Comparison of ENCODE assay signal across 12 cellular contexts in genomic region chr1:8202182-8202905, GRCh38.
DNase-seq lines count a peak whose midpoint lies in the region; ATAC-seq, FAIRE-seq and TF ChIP-seq lines count a peak whose summit lies in the region.
"Had no signal": no experiment of that assay in that cellular context is flagged by ENCODE, and none has a peak within 500 bp of the region (broad histone marks: within the 10 kb centered on the region; RNA-seq: fewer than 3 reads in every experiment).

No MANE protein-coding gene starts in this region.

- H3K79me2 ChIP-seq in GM23338 (replicated peaks; ENCODE audit: insufficient read depth), result no peaks in the 10 kb centered on the region
- no peaks in the 10 kb centered on the region for H3K79me2 ChIP-seq in GM12878 (ENCODE audit: control insufficient read depth, insufficient read depth, low read length)
- no peaks in the 10 kb centered on the region for H3K79me2 ChIP-seq in mesendoderm (ENCODE audit: control insufficient read depth, insufficient read depth, low read length)

- H3K4me1 Mint-ChIP-seq in GM23338, result peaks cover 21% of the 10 kb centered on the region

- CTCF ChIA-PET in GM12878 (lab: Yijun Ruan, JAX), result no interaction called here

- RAD21 ChIA-PET in GM12878 (lab: Charles Lee; ENCODE audit: unreplicated experiment), result no interaction called here

- no peak overlapping the region for H3K18ac ChIP-seq in mesendoderm (ENCODE audit: low read length)

- intact Hi-C loops in GM12878 (cut with micrococcal nuclease; ENCODE audit: unreplicated experiment), result no loop called here

- no peak for TF ChIP-seq EP300 in GM12878 (IDR thresholded peaks at IDR 0.05; ENCODE audit: borderline replicate concordance in 1 of 2, control insufficient read depth in 1 of 2, low read depth in 2 of 2, low read length in 2 of 2)

- no peaks in the 10 kb centered on the region for H3K36me3 ChIP-seq in GM23338 (ENCODE audit: insufficient read depth)
- no peaks in the 10 kb centered on the region for H3K36me3 ChIP-seq in GM12878 (ENCODE audit: control insufficient read depth in 2 of 2, insufficient read depth in 2 of 2, low read length in 1 of 2)
- H3K36me3 ChIP-seq in skeletal muscle tissue (ENCODE audit: control insufficient read depth in 3 of 3, insufficient read depth in 3 of 3, low read length in 3 of 3), result no peaks in the 10 kb centered on the region
- no peaks in the 10 kb centered on the region for H3K36me3 ChIP-seq in mesendoderm (ENCODE audit: control insufficient read depth, insufficient read depth, low read length)

- H3K4me1 ChIP-seq in GM23338 (ENCODE audit: insufficient read depth) (peaks cover 8% of the 10 kb centered on the region; the same call in 1 of the 2 replicates), GM12878 (ENCODE audit: control insufficient read depth, insufficient read depth, low read length) (no peaks in the 10 kb centered on the region; the same call in 1 of the 2 replicates), skeletal muscle tissue (ENCODE audit: control insufficient read depth in 3 of 3, insufficient read depth in 3 of 3, low read length in 3 of 3) (peaks cover 10 to 21% (median 12%) of the 10 kb centered on the region in 3 donors), mesendoderm (ENCODE audit: control insufficient read depth, low read depth, low read length) (peaks cover 2% of the 10 kb centered on the region)

- WGBS in GM12878 (ENCODE audit: insufficient coverage, insufficient replicate concordance, low lambda C conversion rate, missing lambda C conversion rate), result 63% methylated on average over 19 of the region's 19 CpGs
- no CpG with 5 or more reads among the region's 19 CpGs for WGBS in mesendoderm (ENCODE audit: extremely low coverage, insufficient coverage, low lambda C conversion rate)

- TF ChIP-seq POLR2A in GM12878 (IDR thresholded peaks at IDR 0.05; ENCODE audit: low read depth, low read length), result no peak

- ATAC-seq in GM23338, result peak; percentile 61
- ATAC-seq in GM12878, result no peak
- no peak for ATAC-seq in HG03025 (IDR thresholded peaks at IDR 0.05; ENCODE audit: low FRiP score, unreplicated experiment)

- TF ChIP-seq CTCF in GM23338 (conservative IDR thresholded peaks at IDR 0.05; ENCODE audit: low read depth in 2 of 2) (no peak), GM12878 (IDR thresholded peaks at IDR 0.05 in 2 of 3, conservative IDR thresholded peaks at IDR 0.05 in 1 of 3; ENCODE audit: control insufficient read depth in 2 of 3, extremely low read depth in 1 of 3, insufficient read depth in 1 of 3, low read depth in 3 of 3, low read length in 3 of 3) (no peak)

- no peak overlapping the region for H3K4me3 Mint-ChIP-seq in GM23338
- H3K4me3 Mint-ChIP-seq: endodermal cell had no signal

- no peaks in the 10 kb centered on the region for H3F3A ChIP-seq in GM23338 (replicated peaks; ENCODE audit: low read depth)

- no peak overlapping the region for H4K8ac ChIP-seq in mesendoderm (ENCODE audit: low read depth, low read length)

- H2AFZ ChIP-seq in GM23338 (peak overlapping the region; percentile 94), GM12878 (ENCODE audit: control insufficient read depth, low read depth, low read length) (no peak overlapping the region)

- H3K9me3 ChIP-seq in GM12878 (replicated peaks; ENCODE audit: control insufficient read depth, insufficient read depth, low read length), result no peaks in the 10 kb centered on the region
- H3K9me3 ChIP-seq in skeletal muscle tissue (ENCODE audit: control insufficient read depth in 3 of 3, low read length in 3 of 3), result no peaks in the 10 kb centered on the region

- H3K27ac Mint-ChIP-seq in GM23338, result no peak overlapping the region

- no peak overlapping the region for H2BK15ac ChIP-seq in mesendoderm (replicated peaks; ENCODE audit: low read depth)

- H3K9me3 Mint-ChIP-seq in GM23338, result no peaks in the 10 kb centered on the region
- H3K9me3 Mint-ChIP-seq: endodermal cell had no signal

- no peak overlapping the region for H3K4ac ChIP-seq in mesendoderm (ENCODE audit: low read depth, low read length)

- peak; percentile 48 for DNase-seq in GM23338 (ENCODE audit: low spot score)
- DNase-seq in GM12878 (ENCODE audit: low read depth, low spot score), result no peak
- DNase-seq in iris pigment epithelial cell (ENCODE audit: low read depth), result peak; percentile 95
- DNase-seq in activated CD8-positive, alpha-beta memory T cell treated with anti-CD3 and anti-CD28 coated beads, Interleukin-2, amount 50 U/mL, for 4 hours, result no peak
- no peak for DNase-seq in stimulated activated CD4-positive, alpha-beta T cell treated with anti-CD3 and anti-CD28 coated beads, Interleukin-4, amount 100 ng/mL, for 1 hour
- DNase-seq in mesendoderm, result no peak
- DNase-seq: endodermal cell; OCI-M1; stimulated activated naive CD4-positive, alpha-beta T cell treated with Interleukin-2 at 50 U/mL for 16 hours had no signal

- H3K27me3 Mint-ChIP-seq in GM23338 (ENCODE audit: insufficient read depth, low read depth, poor library complexity), result peaks cover 9% of the 10 kb centered on the region

- POLR2A ChIA-PET in GM12878 (lab: Charles Lee), result no interaction called here

- no peaks in the 10 kb centered on the region for H4K20me1 ChIP-seq in GM23338 (replicated peaks; ENCODE audit: insufficient read depth)
- no peaks in the 10 kb centered on the region for H4K20me1 ChIP-seq in GM12878 (ENCODE audit: control insufficient read depth, insufficient read depth)

- no peaks in the 10 kb centered on the region; the same call in 2 of the 3 replicates for H3K36me3 Mint-ChIP-seq in GM23338 (ENCODE audit: low read depth)

- no peak overlapping the region for H3K27ac ChIP-seq in GM23338 (ENCODE audit: low read depth)
- H3K27ac ChIP-seq in GM12878 (ENCODE audit: control insufficient read depth, insufficient read depth), result no peak overlapping the region
- no peak overlapping the region for H3K27ac ChIP-seq in skeletal muscle tissue (ENCODE audit: low read depth, low read length)
- no peak overlapping the region for H3K27ac ChIP-seq in mesendoderm (ENCODE audit: low read depth, low read length)

- no peaks in the 10 kb centered on the region for H3K27me3 ChIP-seq in GM23338 (ENCODE audit: insufficient read depth)
- H3K27me3 ChIP-seq in GM12878 (replicated peaks in 1 of 2; ENCODE audit: control insufficient read depth in 2 of 2, insufficient read depth in 2 of 2, low read length in 1 of 2), result no peaks in the 10 kb centered on the region; a peak in 1 of 4 replicates
- H3K27me3 ChIP-seq in skeletal muscle tissue (ENCODE audit: control insufficient read depth in 3 of 3, insufficient read depth in 3 of 3, low read length in 3 of 3), result no peaks in the 10 kb centered on the region
- no peaks in the 10 kb centered on the region for H3K27me3 ChIP-seq in mesendoderm (ENCODE audit: insufficient read depth, low read length, poor library complexity)

- H2BK120ac ChIP-seq in mesendoderm (ENCODE audit: low read depth, low read length), result no peak overlapping the region

- peak overlapping the region; percentile 43; the same call in 1 of the 2 replicates for H3K4me2 ChIP-seq in GM23338
- H3K4me2 ChIP-seq in GM12878 (ENCODE audit: control insufficient read depth, insufficient read depth), result no peak overlapping the region
- no peak overlapping the region for H3K4me2 ChIP-seq in mesendoderm (ENCODE audit: low read length)

- no peaks in the 10 kb centered on the region for H3K79me1 ChIP-seq in mesendoderm (ENCODE audit: low read length)

- SMC1A ChIA-PET in GM12878 (lab: Charles Lee; ENCODE audit: uncharacterized antibody, unreplicated experiment), result interaction anchor here (0.5 to 1.5 kb wide), 3 partner anchors 17 to 1822 kb away, joined by 3 to 4 read pairs (median 3); no protein-coding TSS in a partner anchor

- no peak overlapping the region for H3K4me3 ChIP-seq in GM23338
- H3K4me3 ChIP-seq in GM12878, result no peak overlapping the region
- peak overlapping the region in 2 of 3 donors; percentile 48 to 56 for H3K4me3 ChIP-seq in skeletal muscle tissue (ENCODE audit: low read length in 3 of 3)
- no peak overlapping the region for H3K4me3 ChIP-seq in mesendoderm (ENCODE audit: low read length)

- no peak overlapping the region for H2AK5ac ChIP-seq in mesendoderm (ENCODE audit: low read length)

- no peak overlapping the region for H3K56ac ChIP-seq in mesendoderm (ENCODE audit: low read length)

- BruUV-seq in GM12878 (replicated peaks; lab: Mats Ljungman, UMichigan), result no TSS peak

- H3K9me2 ChIP-seq in GM23338 (ENCODE audit: insufficient read depth), result no peaks in the 10 kb centered on the region

- no peak overlapping the region for H3K23ac ChIP-seq in mesendoderm (ENCODE audit: low read length)

- in situ Hi-C loops in GM12878 (cut with MboI), result no loop called here

- TF ChIP-seq RAD21 in GM12878 (IDR thresholded peaks at IDR 0.05; ENCODE audit: insufficient read depth, low read depth, low read length), result no peak

- no peak for FAIRE-seq in GM12878 (lab: Jason Lieb, UNC)
- FAIRE-seq: GM18507 had no signal

- H4K5ac ChIP-seq in mesendoderm (ENCODE audit: low read length), result no peak overlapping the region

- H2BK5ac ChIP-seq in mesendoderm (ENCODE audit: low read length), result no peak overlapping the region

- H3K9ac ChIP-seq in GM12878 (ENCODE audit: control insufficient read depth, insufficient read depth, low read length) (no peak overlapping the region), skeletal muscle tissue (ENCODE audit: low read depth in 1 of 3, low read length in 3 of 3) (peak overlapping the region in 2 of 3 donors; percentile 50 to 65), mesendoderm (ENCODE audit: low read length) (no peak overlapping the region)

TF ChIP-seq in GM23338, 12 proteins besides CTCF, POLR2A, EP300 and RAD21 (continues in another document):
- TF ChIP-seq JUNB (IDR thresholded peaks at IDR 0.05; ENCODE audit: unreplicated experiment) (no peak), CREB1 (CRISPR knock-in tag; IDR thresholded peaks at IDR 0.05; ENCODE audit: low read depth) (no peak)

TF ChIP-seq in GM12878, 131 proteins besides CTCF, POLR2A, EP300 and RAD21:
- TF ChIP-seq BCL3 (IDR thresholded peaks at IDR 0.05; ENCODE audit: borderline replicate concordance, insufficient read depth, low read depth, low read length, poor library complexity, severe bottlenecking) (peak; percentile 38), JUNB (IDR thresholded peaks at IDR 0.05) (no peak)
TF ChIP-seq in GM12878: peak in this region for 1.

Comparison
In these comparisons a context has a peak if more than half of its experiments do, and no peak if none do; other contexts are left out.
1. DNase-seq: peak in GM23338 (single experiment) and iris pigment epithelial cell (single experiment); none in GM12878 (single experiment), activated CD8-positive, alpha-beta memory T cell treated with anti-CD3 and anti-CD28 coated beads, Interleukin-2, amount 50 U/mL, for 4 hours (single experiment), stimulated activated CD4-positive, alpha-beta T cell treated with anti-CD3 and anti-CD28 coated beads, Interleukin-4, amount 100 ng/mL, for 1 hour (single experiment) and mesendoderm (single experiment).
2. H3K4me3 ChIP-seq: peak in skeletal muscle tissue (2 of 3); none in GM23338 (single experiment), GM12878 (single experiment) and mesendoderm (single experiment).
3. H3K9ac ChIP-seq: peak in skeletal muscle tissue (2 of 3); none in GM12878 (single experiment) and mesendoderm (single experiment).